8 cellular contexts compared by ENCODE assay signal in genomic region chr9:130682490-130683121, GRCh38. TPM values are rescaled to one million over a fixed set of nuclear protein-coding genes. Genes with fewer than 3 reads are reported as not detected.
DNase-seq lines count a peak whose midpoint lies in the region; ATAC-seq and FAIRE-seq lines count a peak whose summit lies in the region.

No MANE protein-coding gene starts in this region.

- peak; percentile 80 for FAIRE-seq in endometrium (lab: Jason Lieb, UNC)

- CTCF ChIA-PET in activated CD8-positive, alpha-beta memory T cell treated with anti-CD3 and anti-CD28 coated beads, Interleukin-2, amount 10 ng/mL, durations not matched to agents 7 days and 5 days (lab: Charles Lee): interaction anchor here (0.6 to 8.4 kb wide), 26 partner anchors 8 to 574 kb away, joined by 3 to 135 read pairs (median 4); partner anchors contain the start of gene EXOSC2

- peaks cover 15% of the 10 kb centered on the region for H3K4me1 ChIP-seq in mononuclear cell (ENCODE audit: insufficient read depth, low read length)

- peak overlapping the region; percentile 41 for H3K4me3 ChIP-seq in mononuclear cell (ENCODE audit: low read length)

- DNase-seq in C1 segment of cervical spinal cord (lab: John Stamatoyannopoulos, UW): peak in 13 of 14 donors; percentile 12 to 76 (median 42)
- DNase-seq in HK-2 (ENCODE audit: unreplicated experiment): peak; percentile 86
- DNase-seq in NCI-H82 treated with DMSO at 0.1 percent for 48 hours (lab: John Stamatoyannopoulos, UW; ENCODE audit: unreplicated experiment): peak; percentile 34
- DNase-seq in activated CD8-positive, alpha-beta memory T cell treated with anti-CD3 and anti-CD28 coated beads, Interleukin-2, amount 10 ng/mL, durations not matched to agents 7 days and 5 days: peak; percentile 68
- DNase-seq in stimulated activated naive B cell treated with anti-CD40 and anti-IgM and Interleukin-4, amounts not matched to agents 10 μg/mL and 1 μg/mL and 100 μg/mL, for 72 hours: no peak

- H3K27ac Mint-ChIP-seq in activated CD8-positive, alpha-beta memory T cell treated with anti-CD3 and anti-CD28 coated beads, Interleukin-2, amount 10 ng/mL, durations not matched to agents 7 days and 5 days: no peak overlapping the region
- H3K27ac Mint-ChIP-seq in stimulated activated naive B cell treated with anti-CD40 and anti-IgM and Interleukin-4, amounts not matched to agents 10 μg/mL and 1 μg/mL and 100 μg/mL, for 72 hours: peak overlapping the region; percentile 87

- peaks cover 33% of the 10 kb centered on the region for H3K27me3 Mint-ChIP-seq in activated CD8-positive, alpha-beta memory T cell treated with anti-CD3 and anti-CD28 coated beads, Interleukin-2, amount 10 ng/mL, durations not matched to agents 7 days and 5 days
- peaks cover 14 to 23% of the 10 kb centered on the region in 2 donors for H3K27me3 Mint-ChIP-seq in stimulated activated naive B cell treated with anti-CD40 and anti-IgM and Interleukin-4, amounts not matched to agents 10 μg/mL and 1 μg/mL and 100 μg/mL, for 72 hours

- peak overlapping the region; percentile 69 for H3K4me3 Mint-ChIP-seq in activated CD8-positive, alpha-beta memory T cell treated with anti-CD3 and anti-CD28 coated beads, Interleukin-2, amount 10 ng/mL, durations not matched to agents 7 days and 5 days
- H3K4me3 Mint-ChIP-seq in stimulated activated naive B cell treated with anti-CD40 and anti-IgM and Interleukin-4, amounts not matched to agents 10 μg/mL and 1 μg/mL and 100 μg/mL, for 72 hours: peak overlapping the region; percentile 79 to 93

- H3K27me3 ChIP-seq in mononuclear cell (ENCODE audit: insufficient read depth, low read length): peaks cover 7% of the 10 kb centered on the region

- peaks cover 2% of the 10 kb centered on the region for H3K9me3 Mint-ChIP-seq in activated CD8-positive, alpha-beta memory T cell treated with anti-CD3 and anti-CD28 coated beads, Interleukin-2, amount 10 ng/mL, durations not matched to agents 7 days and 5 days (ENCODE audit: low read depth)
- H3K9me3 Mint-ChIP-seq in stimulated activated naive B cell treated with anti-CD40 and anti-IgM and Interleukin-4, amounts not matched to agents 10 μg/mL and 1 μg/mL and 100 μg/mL, for 72 hours: no peaks in the 10 kb centered on the region

- H3K9me3 ChIP-seq in mononuclear cell (ENCODE audit: low read depth, low read length): no peaks in the 10 kb centered on the region

- no peak for ATAC-seq in activated CD8-positive, alpha-beta memory T cell treated with anti-CD3 and anti-CD28 coated beads, Interleukin-2, amount 10 ng/mL, durations not matched to agents 7 days and 5 days
- ATAC-seq in stimulated activated naive B cell treated with anti-CD40 and anti-IgM and Interleukin-4, amounts not matched to agents 10 μg/mL and 1 μg/mL and 100 μg/mL, for 72 hours (replicated peaks): peak; percentile 20 to 29
- no peak for ATAC-seq in GM18520 (IDR thresholded peaks at IDR 0.05; ENCODE audit: unreplicated experiment)

- H3K4me1 Mint-ChIP-seq in activated CD8-positive, alpha-beta memory T cell treated with anti-CD3 and anti-CD28 coated beads, Interleukin-2, amount 10 ng/mL, durations not matched to agents 7 days and 5 days: peaks cover 6% of the 10 kb centered on the region
- H3K4me1 Mint-ChIP-seq in stimulated activated naive B cell treated with anti-CD40 and anti-IgM and Interleukin-4, amounts not matched to agents 10 μg/mL and 1 μg/mL and 100 μg/mL, for 72 hours: peaks cover 2 to 9% of the 10 kb centered on the region in 2 donors

- no peaks in the 10 kb centered on the region for H3K36me3 Mint-ChIP-seq in activated CD8-positive, alpha-beta memory T cell treated with anti-CD3 and anti-CD28 coated beads, Interleukin-2, amount 10 ng/mL, durations not matched to agents 7 days and 5 days
- H3K36me3 Mint-ChIP-seq in stimulated activated naive B cell treated with anti-CD40 and anti-IgM and Interleukin-4, amounts not matched to agents 10 μg/mL and 1 μg/mL and 100 μg/mL, for 72 hours: no peaks in the 10 kb centered on the region

RNA-seq across cellular contexts. Expression of gene EXOSC2, which starts 11.0 kb away (rescaled TPM):
- total RNA-seq in activated CD8-positive, alpha-beta memory T cell treated with anti-CD3 and anti-CD28 coated beads, Interleukin-2, amount 10 ng/mL, durations not matched to agents 7 days and 5 days: 10 to 100 TPM; 69.9 to 81.3 TPM
- 34.2 TPM for total RNA-seq in mononuclear cell

RNA-seq across cellular contexts. Expression of gene PRDM12, which starts 18.2 kb away (rescaled TPM):
- under 1 TPM; 0.14 to 0.15 TPM for total RNA-seq in activated CD8-positive, alpha-beta memory T cell treated with anti-CD3 and anti-CD28 coated beads, Interleukin-2, amount 10 ng/mL, durations not matched to agents 7 days and 5 days
- not detected for total RNA-seq in mononuclear cell

Comparison
In these comparisons a context has a peak if more than half of its experiments do, and no peak if none do; other contexts are left out.
1. ATAC-seq: peak in stimulated activated naive B cell treated with anti-CD40 and anti-IgM and Interleukin-4, amounts not matched to agents 10 μg/mL and 1 μg/mL and 100 μg/mL, for 72 hours (2 of 2); none in activated CD8-positive, alpha-beta memory T cell treated with anti-CD3 and anti-CD28 coated beads, Interleukin-2, amount 10 ng/mL, durations not matched to agents 7 days and 5 days (single experiment) and GM18520 (single experiment).